In genomic region chrX:31508338-31508737, GRCh38 we compare ENCODE assay signal across 15 cellular contexts.
DNase-seq lines count a peak whose midpoint lies in the region; ATAC-seq and TF ChIP-seq lines count a peak whose summit lies in the region.
"Had no signal": no experiment of that assay in that cellular context is flagged by ENCODE, and none has a peak within 500 bp of the region (broad histone marks: within the 10 kb centered on the region; RNA-seq: fewer than 3 reads in every experiment).

No MANE protein-coding gene starts in this region.

- no peaks in the 10 kb centered on the region for H3K36me3 ChIP-seq in Caco-2 (ENCODE audit: control insufficient read depth, insufficient read depth, low read length)

- H3K27ac ChIP-seq in coronary artery = no peak overlapping the region
- H3K27ac ChIP-seq: epithelial cell of prostate had no signal

- CTCF ChIA-PET in Caco-2 (lab: Charles Lee) = no interaction called here

- ATAC-seq in SK-N-SH treated with all-trans-retinoic acid at 6 μM for 48 hours (peak; percentile 97), esophagus mucosa (no peak), GM21515 (IDR thresholded peaks at IDR 0.05; ENCODE audit: unreplicated experiment) (no peak)

- no peaks in the 10 kb centered on the region for H3K9me3 ChIP-seq in Caco-2

- peaks cover 5% of the 10 kb centered on the region for H3K9me3 Mint-ChIP-seq in neural crest cell
- no peaks in the 10 kb centered on the region for H3K9me3 Mint-ChIP-seq in Caco-2 (ENCODE audit: unreplicated experiment)
- H3K9me3 Mint-ChIP-seq: activated naive CD4-positive, alpha-beta T cell treated with anti-CD3 and anti-CD28 coated beads, Interleukin-2, amount 50 U/mL, for 24 hours had no signal

- H3K27me3 ChIP-seq in Caco-2 (replicated peaks; ENCODE audit: control insufficient read depth, insufficient read depth, low read length) = no peaks in the 10 kb centered on the region

- H3K4me3 ChIP-seq in coronary artery (no peak overlapping the region), Caco-2 (ENCODE audit: low read depth, low read length) (no peak overlapping the region)

- H3K36me3 Mint-ChIP-seq in neural crest cell (ENCODE audit: low read depth) (peaks cover 4% of the 10 kb centered on the region), Caco-2 (ENCODE audit: insufficient read depth, unreplicated experiment) (no peaks in the 10 kb centered on the region)
- H3K36me3 Mint-ChIP-seq: activated naive CD4-positive, alpha-beta T cell treated with anti-CD3 and anti-CD28 coated beads, Interleukin-2, amount 50 U/mL, for 24 hours had no signal

- H3K4me1 ChIP-seq in Caco-2 = no peaks in the 10 kb centered on the region

- H3K27me3 Mint-ChIP-seq in neural crest cell (ENCODE audit: low read depth) = no peaks in the 10 kb centered on the region
- no peaks in the 10 kb centered on the region for H3K27me3 Mint-ChIP-seq in Caco-2 (ENCODE audit: insufficient read depth, unreplicated experiment)
- H3K27me3 Mint-ChIP-seq: activated naive CD4-positive, alpha-beta T cell treated with anti-CD3 and anti-CD28 coated beads, Interleukin-2, amount 50 U/mL, for 24 hours; B cell had no signal

- TF ChIP-seq CTCF in neural crest cell (conservative IDR thresholded peaks at IDR 0.05) (no peak), coronary artery (IDR thresholded peaks at IDR 0.05) (no peak), Caco-2 (IDR thresholded peaks at IDR 0.05; ENCODE audit: insufficient read depth in 1 of 2, low read depth in 1 of 2, low read length in 1 of 2, severe bottlenecking in 1 of 2, unreplicated experiment in 1 of 2) (no peak)

- peak; percentile 39 for DNase-seq in AG20443 (ENCODE audit: low spot score)
- peak; percentile 58 for DNase-seq in globus pallidus (ENCODE audit: low spot score)
- no peak for DNase-seq in neural crest cell (ENCODE audit: low read depth, low spot score)
- DNase-seq in coronary artery (ENCODE audit: low spot score) = no peak
- DNase-seq in Caco-2 = no peak
- DNase-seq: activated CD4-positive, alpha-beta T cell treated with anti-CD3 and anti-CD28 coated beads for 48 hours; MM.1S; NCI-H82; SW 1271 had no signal

- H3K27ac Mint-ChIP-seq in neural crest cell (ENCODE audit: unreplicated experiment) (peak overlapping the region; percentile 90), Caco-2 (ENCODE audit: unreplicated experiment) (no peak overlapping the region)
- H3K27ac Mint-ChIP-seq: activated naive CD4-positive, alpha-beta T cell treated with anti-CD3 and anti-CD28 coated beads, Interleukin-2, amount 50 U/mL, for 24 hours; B cell had no signal

- POLR2A ChIA-PET in Caco-2 (lab: Charles Lee) = no interaction called here

- intact Hi-C loops in Caco-2 (cut with micrococcal nuclease; ENCODE audit: unreplicated experiment) = no loop called here

- BruUV-seq in Caco-2 (replicated peaks; lab: Mats Ljungman, UMichigan) = no TSS peak

- peak overlapping the region; percentile 32 for H3K4me3 Mint-ChIP-seq in neural crest cell
- H3K4me3 Mint-ChIP-seq in Caco-2 (ENCODE audit: unreplicated experiment) = no peak overlapping the region
- H3K4me3 Mint-ChIP-seq: activated naive CD4-positive, alpha-beta T cell treated with anti-CD3 and anti-CD28 coated beads, Interleukin-2, amount 50 U/mL, for 24 hours; B cell had no signal

- H3K4me1 Mint-ChIP-seq in neural crest cell (peaks cover 30% of the 10 kb centered on the region), Caco-2 (ENCODE audit: low read depth, unreplicated experiment) (no peaks in the 10 kb centered on the region)
- H3K4me1 Mint-ChIP-seq: activated naive CD4-positive, alpha-beta T cell treated with anti-CD3 and anti-CD28 coated beads, Interleukin-2, amount 50 U/mL, for 24 hours; B cell had no signal

TF ChIP-seq in SK-N-SH treated with all-trans-retinoic acid at 6 μM for 48 hours, 23 proteins besides CTCF, POLR2A, EP300 and RAD21:
- TF ChIP-seq ZNF8 (CRISPR knock-in tag; IDR thresholded peaks at IDR 0.05) (no peak), CREB5 (CRISPR knock-in tag; IDR thresholded peaks at IDR 0.05; ENCODE audit: low read depth) (no peak), OSR1 (CRISPR knock-in tag; IDR thresholded peaks at IDR 0.05) (no peak), TCF4 (CRISPR knock-in tag; IDR thresholded peaks at IDR 0.05; ENCODE audit: borderline replicate concordance) (peak; percentile 44; the same call in 1 of the 2 replicates), GLIS3 (CRISPR knock-in tag; IDR thresholded peaks at IDR 0.05) (no peak), ZNF565 (CRISPR knock-in tag; conservative IDR thresholded peaks at IDR 0.05; ENCODE audit: low read depth) (no peak), ZNF70 (CRISPR knock-in tag; IDR thresholded peaks at IDR 0.05) (no peak), ISL1 (CRISPR knock-in tag; IDR thresholded peaks at IDR 0.05) (peak; percentile 87), TOX (CRISPR knock-in tag; IDR thresholded peaks at IDR 0.05; ENCODE audit: borderline replicate concordance) (0 out of 2 replicates have a peak, but pooled peaks have one; percentile 45), TSHZ2 (CRISPR knock-in tag; IDR thresholded peaks at IDR 0.05) (no peak; the same call in 1 of the 2 replicates), ESRRG (CRISPR knock-in tag; IDR thresholded peaks at IDR 0.05) (no peak), BACH2 (CRISPR knock-in tag; IDR thresholded peaks at IDR 0.05; ENCODE audit: borderline replicate concordance) (no peak), ZFP30 (CRISPR knock-in tag; IDR thresholded peaks at IDR 0.05) (no peak), ZC3H10 (CRISPR knock-in tag; IDR thresholded peaks at IDR 0.05) (peak; percentile 45; the same call in 1 of the 2 replicates)

Comparison
In these comparisons a context has a peak if more than half of its experiments do, and no peak if none do; other contexts are left out.
1. DNase-seq: peak in AG20443 (single experiment) and globus pallidus (single experiment); none in neural crest cell (single experiment), coronary artery (single experiment) and Caco-2 (0 of 2).